In the genomic region with DNA sequence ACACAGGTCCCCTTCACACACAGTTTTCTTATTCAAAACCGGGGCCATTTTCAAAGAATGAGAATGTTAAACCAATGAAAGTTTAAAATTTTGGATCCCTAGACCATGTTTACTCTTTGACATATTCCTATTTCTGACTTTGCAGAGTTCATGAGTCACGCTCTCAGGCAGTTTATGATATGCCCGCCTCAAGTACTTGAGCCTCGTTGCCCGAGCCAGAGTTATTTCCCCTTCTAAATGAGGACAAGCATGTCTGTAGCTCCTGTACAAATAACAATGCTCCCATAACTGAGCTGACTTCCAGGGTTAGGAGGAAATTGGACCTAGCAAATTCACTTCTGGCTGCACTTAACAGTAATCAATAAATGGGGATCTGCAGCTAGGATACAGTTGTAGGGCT, we compare ENCODE assay signal across 23 cellular contexts.
DNase-seq lines count a peak whose midpoint lies in the region; ATAC-seq, FAIRE-seq and TF ChIP-seq lines count a peak whose summit lies in the region.
"Had no signal": no experiment of that assay in that cellular context is flagged by ENCODE, and none has a peak within 500 bp of the region (broad histone marks: within the 10 kb centered on the region; RNA-seq: fewer than 3 reads in every experiment).

No MANE protein-coding gene starts in this region.

- FAIRE-seq in small intestine (lab: Jason Lieb, UNC): no peak
- FAIRE-seq: frontal cortex had no signal

- no peaks in the 10 kb centered on the region for H3K9me2 ChIP-seq in hepatocyte (replicated peaks; ENCODE audit: insufficient read depth)

- ATAC-seq in left cardiac atrium (peak; percentile 34 to 49), GM19467 (IDR thresholded peaks at IDR 0.05; ENCODE audit: unreplicated experiment) (no peak)
- ATAC-seq: natural killer cell had no signal

- H3K9me3 ChIP-seq in small intestine (ENCODE audit: control insufficient read depth, low read depth) (no peaks in the 10 kb centered on the region), hepatocyte (ENCODE audit: low read depth) (no peaks in the 10 kb centered on the region)
- H3K9me3 ChIP-seq: breast epithelium, HAP-1, tibial artery had no signal

- no peak for TF ChIP-seq CTCF in hepatocyte (IDR thresholded peaks at IDR 0.05; ENCODE audit: poor library complexity)

- DNase-seq in DMS 273 (lab: John Stamatoyannopoulos, UW; ENCODE audit: unreplicated experiment) (peak; percentile 58), DMS 273 treated with DMSO at 0.1 percent for 48 hours (lab: John Stamatoyannopoulos, UW) (no peak), RPMI7951 (ENCODE audit: low read depth) (peak; percentile 54), left cardiac atrium (peak; percentile 28), small intestine (peak; percentile 7), NCI-H510A treated with DMSO at 0.1 percent for 48 hours (lab: John Stamatoyannopoulos, UW) (no peak), hepatocyte (ENCODE audit: low spot score) (no peak)
- DNase-seq: activated CD4-positive, alpha-beta T cell treated with anti-CD3 and anti-CD28 coated beads, Interleukin-2, amount 50 U/mL, for 48 hours; activated effector memory CD4-positive, alpha-beta T cell treated with anti-CD3 and anti-CD28 coated beads, Interleukin-2, amount 50 U/mL, for 16 hours; kidney glomerular epithelial cell; natural killer cell; NCI-H2081 treated with DMSO at 0.1 percent for 48 hours; NCI-H69; OCI-M1; stimulated activated CD4-positive, alpha-beta T cell treated with anti-CD3 and anti-CD28 coated beads, Interleukin-2, amount 100 ng/mL, for 24 hours; stimulated activated naive CD4-positive, alpha-beta T cell treated with Interleukin-2 at 50 U/mL for 16 hours; tibial artery had no signal

- H3K36me3 ChIP-seq in small intestine (ENCODE audit: control insufficient read depth in 2 of 2, insufficient read depth in 2 of 2, low read length in 2 of 2) (no peaks in the 10 kb centered on the region), hepatocyte (replicated peaks; ENCODE audit: insufficient read depth, low read depth) (no peaks in the 10 kb centered on the region)
- H3K36me3 ChIP-seq: breast epithelium, HAP-1, tibial artery had no signal

- no peaks in the 10 kb centered on the region for H3K4me1 ChIP-seq in small intestine (ENCODE audit: control insufficient read depth in 2 of 2, insufficient read depth in 1 of 2, low read depth in 1 of 2, low read length in 1 of 2)
- H3K4me1 ChIP-seq in hepatocyte (ENCODE audit: insufficient read depth): no peaks in the 10 kb centered on the region
- H3K4me1 ChIP-seq: breast epithelium, HAP-1 had no signal

- intact Hi-C loops in left cardiac atrium (cut with DNase I): loop anchor here in 1 of 2 donors (5.0 kb wide), 1 partner anchor 56 kb away; no protein-coding TSS in a partner anchor

- no peak overlapping the region for H3K4me2 ChIP-seq in hepatocyte

- H2AFZ ChIP-seq in hepatocyte: no peak overlapping the region

- no peak overlapping the region for H3K4me3 ChIP-seq in small intestine (ENCODE audit: low read depth in 1 of 2, low read length in 2 of 2)
- no peak overlapping the region for H3K4me3 ChIP-seq in hepatocyte
- H3K4me3 ChIP-seq: breast epithelium, HAP-1, SK-N-MC, tibial artery had no signal

- H3K79me2 ChIP-seq in hepatocyte: no peaks in the 10 kb centered on the region

- no peaks in the 10 kb centered on the region for H4K20me1 ChIP-seq in hepatocyte (ENCODE audit: insufficient read depth, poor library complexity, severe bottlenecking)

- H3K27me3 ChIP-seq in small intestine (ENCODE audit: control insufficient read depth in 2 of 2, insufficient read depth in 2 of 2, low read length in 2 of 2) (no peaks in the 10 kb centered on the region), hepatocyte (no peaks in the 10 kb centered on the region)
- H3K27me3 ChIP-seq: breast epithelium, tibial artery had no signal

- H3K27ac ChIP-seq in small intestine (ENCODE audit: low read depth in 1 of 2, low read length in 1 of 2) (no peak overlapping the region), hepatocyte (no peak overlapping the region)
- H3K27ac ChIP-seq: 22Rv1, breast epithelium, SK-N-MC, tibial artery had no signal

- 56 to 76% (median 66%) methylated on average over 5 of the region's 5 CpGs for WGBS in small intestine, 3 donors
- WGBS in hepatocyte (ENCODE audit: low lambda C conversion rate, missing lambda C conversion rate): 75% methylated on average over 5 of the region's 5 CpGs

Comparison
In these comparisons a context has a peak if more than half of its experiments do, and no peak if none do; other contexts are left out.
1. DNase-seq: peak in DMS 273 (single experiment), RPMI7951 (single experiment), left cardiac atrium (single experiment) and small intestine (single experiment); none in DMS 273 treated with DMSO at 0.1 percent for 48 hours (single experiment), NCI-H510A treated with DMSO at 0.1 percent for 48 hours (single experiment) and hepatocyte (single experiment).